35 cellular contexts compared by ENCODE assay signal in the genomic region with DNA sequence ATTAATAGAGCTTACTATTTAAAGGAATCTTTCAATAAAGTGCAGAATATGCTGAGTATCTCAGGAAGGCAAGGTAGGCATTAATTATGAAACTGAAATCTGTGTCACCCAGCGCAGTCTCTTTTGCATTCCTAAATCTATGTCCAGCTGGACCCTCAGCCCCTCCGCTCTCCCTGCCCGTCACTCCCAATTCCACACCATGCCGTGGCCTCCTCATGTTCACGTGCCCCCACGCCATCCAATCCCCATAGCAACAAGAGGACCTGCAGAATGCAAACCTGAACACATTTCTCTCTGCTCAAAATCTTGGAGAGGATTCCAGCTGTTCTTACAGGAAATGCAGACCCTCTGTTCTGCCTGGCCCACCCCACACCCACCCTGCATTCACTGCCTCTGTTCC.
"Had no signal": no experiment of that assay in that cellular context is flagged by ENCODE, and none has a peak within 500 bp of the region (broad histone marks: within the 10 kb centered on the region; RNA-seq: fewer than 3 reads in every experiment).

No MANE protein-coding gene starts in this region.

- DNase-seq: activated B cell treated with CpG ODN at 0.5 μM for 24 hours; activated CD4-positive, alpha-beta memory T cell treated with anti-CD3 and anti-CD28 coated beads for 36 hours; activated CD4-positive, alpha-beta T cell treated with anti-CD3 and anti-CD28 coated beads for 36 hours; activated CD4-positive, alpha-beta T cell treated with anti-CD3 and anti-CD28 coated beads for 48 hours; activated CD4-positive, alpha-beta T cell treated with anti-CD3 and anti-CD28 coated beads, Interleukin-2, amount 50 U/mL, for 1 hour; activated CD4-positive, alpha-beta T cell treated with anti-CD3 and anti-CD28 coated beads, Interleukin-2, amount 50 U/mL, for 4 hours; activated CD4-positive, CD25-positive, alpha-beta regulatory T cell treated with anti-CD3 and anti-CD28 coated beads, Interleukin-2, amount 50 U/mL, for 72 hours; activated CD8-positive, alpha-beta memory T cell treated with anti-CD3 and anti-CD28 coated beads, Interleukin-2, amount 50 U/mL, for 4 hours; activated CD8-positive, alpha-beta T cell treated with anti-CD3 and anti-CD28 coated beads for 36 hours; activated effector memory CD4-positive, alpha-beta T cell treated with anti-CD3 and anti-CD28 coated beads, Interleukin-2, amount 50 U/mL, for 16 hours; activated gamma-delta T cell treated with Interleukin-2 at 50 U/mL for 16 hours; activated naive CD4-positive, alpha-beta T cell; activated naive CD4-positive, alpha-beta T cell treated with anti-CD3 and anti-CD28 coated beads for 36 hours; activated naive CD8-positive, alpha-beta T cell treated with anti-CD3 and anti-CD28 coated beads, Interleukin-2, amount 10 ng/mL, durations not matched to agents 7 days and 5 days; activated naive CD8-positive, alpha-beta T cell treated with anti-CD3 and anti-CD28 coated beads, Interleukin-2, amount 50 U/mL, for 24 hours; activated T-cell treated with anti-CD3 and anti-CD28 coated beads for 4 hours; activated T-cell treated with anti-CD3 and anti-CD28 coated beads, Interleukin-2, amount 50 U/mL, for 1 hour; activated T-cell treated with anti-CD3 and anti-CD28 coated beads, Interleukin-2, amount 50 U/mL, for 4 hours; activated T-cell treated with anti-CD3 and anti-CD28 coated beads, Interleukin-2, amount 50 U/mL, for 72 hours; amygdala; brain microvascular endothelial cell; central memory CD4-positive, alpha-beta T cell; T-helper 1 cell; T-helper 2 cell; T-helper 9 cell had no signal

- H3K4me1 ChIP-seq: ascending aorta, breast epithelium had no signal

- H3K27me3 ChIP-seq: ascending aorta, brain microvascular endothelial cell, breast epithelium had no signal

- H3K27me3 Mint-ChIP-seq: activated B cell treated with CpG ODN at 0.5 μM for 24 hours; activated CD4-positive, alpha-beta memory T cell treated with anti-CD3 and anti-CD28 coated beads for 36 hours; activated CD4-positive, alpha-beta T cell treated with anti-CD3 and anti-CD28 coated beads for 36 hours; activated CD8-positive, alpha-beta T cell treated with anti-CD3 and anti-CD28 coated beads for 36 hours; activated naive CD4-positive, alpha-beta T cell treated with anti-CD3 and anti-CD28 coated beads, Interleukin-2, amount 50 U/mL, for 24 hours; activated naive CD8-positive, alpha-beta T cell; activated naive CD8-positive, alpha-beta T cell treated with anti-CD3 and anti-CD28 coated beads, Interleukin-2, amount 10 ng/mL, durations not matched to agents 7 days and 5 days; activated naive CD8-positive, alpha-beta T cell treated with anti-CD3 and anti-CD28 coated beads, Interleukin-2, amount 50 U/mL, for 24 hours; activated T-helper 17 cell treated with anti-CD3 and anti-CD28 coated beads, Interleukin-2, amount 50 U/mL, for 72 hours had no signal

- ATAC-seq: activated CD4-positive, alpha-beta T cell treated with anti-CD3 and anti-CD28 coated beads for 36 hours; activated CD8-positive, alpha-beta T cell treated with anti-CD3 and anti-CD28 coated beads for 36 hours; activated naive CD8-positive, alpha-beta T cell treated with anti-CD3 and anti-CD28 coated beads, Interleukin-2, amount 50 U/mL, for 24 hours; activated T-cell treated with anti-CD3 and anti-CD28 coated beads, Interleukin-2, amount 50 U/mL, for 4 hours; activated T-cell treated with anti-CD3 and anti-CD28 coated beads, Interleukin-2, amount 50 U/mL, for 72 hours; activated T-helper 17 cell treated with anti-CD3 and anti-CD28 coated beads, Interleukin-2, amount 50 U/mL, for 72 hours had no signal

- H3K36me3 ChIP-seq: brain microvascular endothelial cell, breast epithelium had no signal

- H3K4me1 Mint-ChIP-seq: activated CD4-positive, alpha-beta T cell treated with anti-CD3 and anti-CD28 coated beads for 36 hours; activated naive CD4-positive, alpha-beta T cell treated with anti-CD3 and anti-CD28 coated beads, Interleukin-2, amount 50 U/mL, for 24 hours; activated naive CD8-positive, alpha-beta T cell treated with anti-CD3 and anti-CD28 coated beads, Interleukin-2, amount 50 U/mL, for 24 hours; activated T-helper 17 cell treated with anti-CD3 and anti-CD28 coated beads, Interleukin-2, amount 50 U/mL, for 72 hours had no signal

- H3K36me3 Mint-ChIP-seq: activated CD4-positive, alpha-beta memory T cell treated with anti-CD3 and anti-CD28 coated beads for 36 hours had no signal

- H3K27ac ChIP-seq: ascending aorta, brain microvascular endothelial cell, breast epithelium, VCaP had no signal

- H3K9me3 Mint-ChIP-seq: activated B cell treated with CpG ODN at 0.5 μM for 24 hours; activated CD4-positive, alpha-beta memory T cell treated with anti-CD3 and anti-CD28 coated beads for 36 hours; activated CD8-positive, alpha-beta T cell treated with anti-CD3 and anti-CD28 coated beads for 36 hours; activated naive CD4-positive, alpha-beta T cell treated with anti-CD3 and anti-CD28 coated beads for 36 hours; activated naive CD4-positive, alpha-beta T cell treated with anti-CD3 and anti-CD28 coated beads, Interleukin-2, amount 50 U/mL, for 24 hours; activated naive CD8-positive, alpha-beta T cell treated with anti-CD3 and anti-CD28 coated beads, Interleukin-2, amount 10 ng/mL, durations not matched to agents 7 days and 5 days; activated naive CD8-positive, alpha-beta T cell treated with anti-CD3 and anti-CD28 coated beads, Interleukin-2, amount 50 U/mL, for 24 hours; activated T-cell treated with anti-CD3 and anti-CD28 coated beads, Interleukin-2, amount 50 U/mL, for 4 hours; activated T-cell treated with anti-CD3 and anti-CD28 coated beads, Interleukin-2, amount 50 U/mL, for 72 hours; activated T-helper 1 cell treated with anti-CD3 and anti-CD28 coated beads, Interleukin-12 subunit alpha, Interleukin-12 subunit beta, Interleukin-2, Interleukin-4 antibody, amounts not matched to agents 30 ng/mL and 10 ng/mL and 1 ng/mL, durations not matched to agents 14 hours and 24 hours and 36 hours; activated T-helper 17 cell treated with anti-CD3 and anti-CD28 coated beads, Interleukin-2, amount 50 U/mL, for 72 hours; T-helper 1 cell treated with Interleukin-12 subunit alpha and Interleukin-12 subunit beta and Interleukin-4 antibody, amounts not matched to agents 30 μg/mL and 1 μg/mL, for 36 hours; T-helper 2 cell treated with Interferon-gamma antibody and Interleukin-4, amounts not matched to agents 5 μg/mL and 100 μg/mL, for 36 hours had no signal

- H3K9me3 ChIP-seq: ascending aorta, breast epithelium had no signal

- FAIRE-seq: TTC549 had no signal

- H3K27ac Mint-ChIP-seq: activated B cell treated with CpG ODN at 0.5 μM for 24 hours; activated CD4-positive, alpha-beta memory T cell treated with anti-CD3 and anti-CD28 coated beads for 36 hours; activated CD4-positive, alpha-beta T cell treated with anti-CD3 and anti-CD28 coated beads for 36 hours; activated CD8-positive, alpha-beta T cell treated with anti-CD3 and anti-CD28 coated beads for 36 hours; activated naive CD4-positive, alpha-beta T cell treated with anti-CD3 and anti-CD28 coated beads for 36 hours; activated naive CD4-positive, alpha-beta T cell treated with anti-CD3 and anti-CD28 coated beads, Interleukin-2, amount 50 U/mL, for 24 hours; activated naive CD8-positive, alpha-beta T cell; activated naive CD8-positive, alpha-beta T cell treated with anti-CD3 and anti-CD28 coated beads, Interleukin-2, amount 10 ng/mL, durations not matched to agents 7 days and 5 days; activated naive CD8-positive, alpha-beta T cell treated with anti-CD3 and anti-CD28 coated beads, Interleukin-2, amount 50 U/mL, for 24 hours; activated T-cell treated with anti-CD3 and anti-CD28 coated beads, Interleukin-2, amount 50 U/mL, for 72 hours; activated T-helper 17 cell treated with anti-CD3 and anti-CD28 coated beads, Interleukin-2, amount 50 U/mL, for 72 hours; T-helper 1 cell treated with Interleukin-12 subunit alpha and Interleukin-12 subunit beta and Interleukin-4 antibody, amounts not matched to agents 30 μg/mL and 1 μg/mL, for 36 hours; T-helper 2 cell treated with Interferon-gamma antibody and Interleukin-4, amounts not matched to agents 5 μg/mL and 100 μg/mL, for 36 hours had no signal

- H3K4me3 Mint-ChIP-seq: activated B cell treated with CpG ODN at 0.5 μM for 24 hours; activated CD4-positive, alpha-beta memory T cell treated with anti-CD3 and anti-CD28 coated beads for 36 hours; activated CD4-positive, alpha-beta T cell treated with anti-CD3 and anti-CD28 coated beads for 36 hours; activated CD8-positive, alpha-beta T cell treated with anti-CD3 and anti-CD28 coated beads for 36 hours; activated naive CD4-positive, alpha-beta T cell treated with anti-CD3 and anti-CD28 coated beads for 36 hours; activated naive CD4-positive, alpha-beta T cell treated with anti-CD3 and anti-CD28 coated beads, Interleukin-2, amount 50 U/mL, for 24 hours; activated naive CD8-positive, alpha-beta T cell; activated naive CD8-positive, alpha-beta T cell treated with anti-CD3 and anti-CD28 coated beads, Interleukin-2, amount 10 ng/mL, durations not matched to agents 7 days and 5 days; activated naive CD8-positive, alpha-beta T cell treated with anti-CD3 and anti-CD28 coated beads, Interleukin-2, amount 50 U/mL, for 24 hours; activated T-cell treated with anti-CD3 and anti-CD28 coated beads, Interleukin-2, amount 50 U/mL, for 4 hours; activated T-cell treated with anti-CD3 and anti-CD28 coated beads, Interleukin-2, amount 50 U/mL, for 72 hours; activated T-helper 1 cell treated with anti-CD3 and anti-CD28 coated beads, Interleukin-12 subunit alpha, Interleukin-12 subunit beta, Interleukin-2, Interleukin-4 antibody, amounts not matched to agents 30 ng/mL and 10 ng/mL and 1 ng/mL, durations not matched to agents 14 hours and 24 hours and 36 hours; activated T-helper 17 cell treated with anti-CD3 and anti-CD28 coated beads, Interleukin-2, amount 50 U/mL, for 72 hours; T-helper 1 cell treated with Interleukin-12 subunit alpha and Interleukin-12 subunit beta and Interleukin-4 antibody, amounts not matched to agents 30 μg/mL and 1 μg/mL, for 36 hours; T-helper 2 cell treated with Interferon-gamma antibody and Interleukin-4, amounts not matched to agents 5 μg/mL and 100 μg/mL, for 36 hours had no signal

- H3K4me3 ChIP-seq: ascending aorta, breast epithelium had no signal
